Comparison of ENCODE assay signal across 43 cellular contexts in the genomic region with DNA sequence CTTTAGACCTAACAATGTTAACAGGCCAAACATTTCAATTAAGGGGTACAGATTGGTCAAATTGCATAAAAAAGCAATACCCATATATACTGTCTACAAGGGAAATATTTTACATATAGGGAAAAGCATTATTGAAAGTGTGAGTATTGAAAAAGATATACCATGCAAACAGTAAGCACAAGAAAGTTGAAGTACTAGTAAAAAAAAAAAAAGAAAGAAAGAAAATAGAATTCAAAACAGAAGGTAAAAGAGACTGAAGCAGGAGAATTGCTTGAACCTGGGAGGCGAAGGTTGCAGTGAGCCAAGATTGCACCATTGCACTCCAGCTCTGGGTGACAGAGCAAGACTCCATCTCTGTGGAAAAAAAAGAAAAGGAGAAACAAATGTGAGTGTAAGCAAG. TPM values are rescaled to one million over a fixed set of nuclear protein-coding genes. Genes with fewer than 3 reads are reported as not detected.
"Had no signal": no experiment of that assay in that cellular context is flagged by ENCODE, and none has a peak within 500 bp of the region (broad histone marks: within the 10 kb centered on the region; RNA-seq: fewer than 3 reads in every experiment).

No MANE protein-coding gene starts in this region.

- H3K9me3 ChIP-seq: adrenal gland, ascending aorta, body of pancreas had no signal

- H3K4me3 Mint-ChIP-seq: activated naive CD4-positive, alpha-beta T cell treated with anti-CD3 and anti-CD28 coated beads for 36 hours; activated naive CD4-positive, alpha-beta T cell treated with anti-CD3 and anti-CD28 coated beads, Interleukin-2, amount 10 ng/mL, durations not matched to agents 7 days and 5 days; activated naive CD4-positive, alpha-beta T cell treated with anti-CD3 and anti-CD28 coated beads, Interleukin-2, amount 50 U/mL, for 24 hours; activated naive CD8-positive, alpha-beta T cell; activated naive CD8-positive, alpha-beta T cell treated with anti-CD3 and anti-CD28 coated beads for 36 hours; activated naive CD8-positive, alpha-beta T cell treated with anti-CD3 and anti-CD28 coated beads, Interleukin-2, amount 10 ng/mL, durations not matched to agents 7 days and 5 days; activated naive CD8-positive, alpha-beta T cell treated with anti-CD3 and anti-CD28 coated beads, Interleukin-2, amount 50 U/mL, for 24 hours; activated T-cell treated with anti-CD3 and anti-CD28 coated beads, Interleukin-2, amount 50 U/mL, for 24 hours; activated T-cell treated with anti-CD3 and anti-CD28 coated beads, Interleukin-2, amount 50 U/mL, for 4 hours; activated T-cell treated with anti-CD3 and anti-CD28 coated beads, Interleukin-2, amount 50 U/mL, for 72 hours; activated T-helper 1 cell treated with anti-CD3 and anti-CD28 coated beads, Interleukin-12 subunit alpha, Interleukin-12 subunit beta, Interleukin-2, Interleukin-4 antibody, amounts not matched to agents 30 ng/mL and 10 ng/mL and 1 ng/mL, durations not matched to agents 14 hours and 24 hours and 36 hours; activated T-helper 17 cell treated with anti-CD3 and anti-CD28 coated beads, Interleukin-2, amount 50 U/mL, for 72 hours; brain; central memory CD8-positive, alpha-beta T cell had no signal

- H3K4me1 Mint-ChIP-seq: activated naive CD4-positive, alpha-beta T cell treated with anti-CD3 and anti-CD28 coated beads, Interleukin-2, amount 10 ng/mL, durations not matched to agents 7 days and 5 days; activated naive CD4-positive, alpha-beta T cell treated with anti-CD3 and anti-CD28 coated beads, Interleukin-2, amount 50 U/mL, for 24 hours; activated naive CD8-positive, alpha-beta T cell treated with anti-CD3 and anti-CD28 coated beads for 36 hours; activated naive CD8-positive, alpha-beta T cell treated with anti-CD3 and anti-CD28 coated beads, Interleukin-2, amount 10 ng/mL, durations not matched to agents 7 days and 5 days; activated naive CD8-positive, alpha-beta T cell treated with anti-CD3 and anti-CD28 coated beads, Interleukin-2, amount 50 U/mL, for 24 hours; activated T-helper 17 cell treated with anti-CD3 and anti-CD28 coated beads, Interleukin-2, amount 50 U/mL, for 72 hours; brain; central memory CD8-positive, alpha-beta T cell had no signal

- H3K4me1 ChIP-seq: adrenal gland, ascending aorta, body of pancreas, breast epithelium had no signal

- H3K4me3 ChIP-seq: adrenal gland, ascending aorta, body of pancreas, breast epithelium, cardiac muscle cell had no signal

- H3K27ac ChIP-seq: adrenal gland, ascending aorta, body of pancreas, brain microvascular endothelial cell, breast epithelium, cardiac muscle cell had no signal

- H3K36me3 Mint-ChIP-seq: activated naive CD4-positive, alpha-beta T cell treated with anti-CD3 and anti-CD28 coated beads, Interleukin-2, amount 10 ng/mL, durations not matched to agents 7 days and 5 days; activated naive CD4-positive, alpha-beta T cell treated with anti-CD3 and anti-CD28 coated beads, Interleukin-2, amount 50 U/mL, for 72 hours; activated naive CD8-positive, alpha-beta T cell; activated naive CD8-positive, alpha-beta T cell treated with anti-CD3 and anti-CD28 coated beads for 36 hours; activated naive CD8-positive, alpha-beta T cell treated with anti-CD3 and anti-CD28 coated beads, Interleukin-2, amount 10 ng/mL, durations not matched to agents 7 days and 5 days; brain had no signal

- H3K27ac Mint-ChIP-seq: activated naive CD4-positive, alpha-beta T cell treated with anti-CD3 and anti-CD28 coated beads for 36 hours; activated naive CD4-positive, alpha-beta T cell treated with anti-CD3 and anti-CD28 coated beads, Interleukin-2, amount 10 ng/mL, durations not matched to agents 7 days and 5 days; activated naive CD4-positive, alpha-beta T cell treated with anti-CD3 and anti-CD28 coated beads, Interleukin-2, amount 50 U/mL, for 24 hours; activated naive CD4-positive, alpha-beta T cell treated with anti-CD3 and anti-CD28 coated beads, Interleukin-2, amount 50 U/mL, for 72 hours; activated naive CD8-positive, alpha-beta T cell; activated naive CD8-positive, alpha-beta T cell treated with anti-CD3 and anti-CD28 coated beads for 36 hours; activated naive CD8-positive, alpha-beta T cell treated with anti-CD3 and anti-CD28 coated beads, Interleukin-2, amount 10 ng/mL, durations not matched to agents 7 days and 5 days; activated naive CD8-positive, alpha-beta T cell treated with anti-CD3 and anti-CD28 coated beads, Interleukin-2, amount 50 U/mL, for 24 hours; activated T-cell treated with anti-CD3 and anti-CD28 coated beads, Interleukin-2, amount 50 U/mL, for 24 hours; activated T-cell treated with anti-CD3 and anti-CD28 coated beads, Interleukin-2, amount 50 U/mL, for 72 hours; activated T-helper 1 cell treated with anti-CD3 and anti-CD28 coated beads, Interleukin-12 subunit alpha, Interleukin-12 subunit beta, Interleukin-2, Interleukin-4 antibody, amounts not matched to agents 30 ng/mL and 10 ng/mL and 1 ng/mL, durations not matched to agents 14 hours and 24 hours and 36 hours; activated T-helper 17 cell treated with anti-CD3 and anti-CD28 coated beads, Interleukin-2, amount 50 U/mL, for 72 hours; activated T-helper 2 cell treated with anti-CD3 and anti-CD28 coated beads, Interferon-gamma antibody, Interleukin-2, Interleukin-4, amounts not matched to agents 10 μg/mL and 5 μg/mL and 100 μg/mL, durations not matched to agents 14 hours and 24 hours and 36 hours; brain had no signal

- H3K36me3 ChIP-seq: adrenal gland, ascending aorta, brain microvascular endothelial cell, breast epithelium, cardiac muscle cell had no signal

- H3K27me3 ChIP-seq: adrenal gland, ascending aorta, body of pancreas, brain microvascular endothelial cell, cardiac muscle cell had no signal

- H3K27me3 Mint-ChIP-seq: activated naive CD4-positive, alpha-beta T cell treated with anti-CD3 and anti-CD28 coated beads, Interleukin-2, amount 50 U/mL, for 24 hours; activated naive CD8-positive, alpha-beta T cell treated with anti-CD3 and anti-CD28 coated beads for 36 hours; activated naive CD8-positive, alpha-beta T cell treated with anti-CD3 and anti-CD28 coated beads, Interleukin-2, amount 10 ng/mL, durations not matched to agents 7 days and 5 days; activated naive CD8-positive, alpha-beta T cell treated with anti-CD3 and anti-CD28 coated beads, Interleukin-2, amount 50 U/mL, for 24 hours; activated T-cell treated with anti-CD3 and anti-CD28 coated beads, Interleukin-2, amount 50 U/mL, for 24 hours had no signal

- H3K9me3 Mint-ChIP-seq: activated naive CD4-positive, alpha-beta T cell treated with anti-CD3 and anti-CD28 coated beads for 36 hours; activated naive CD4-positive, alpha-beta T cell treated with anti-CD3 and anti-CD28 coated beads, Interleukin-2, amount 50 U/mL, for 24 hours; activated naive CD4-positive, alpha-beta T cell treated with anti-CD3 and anti-CD28 coated beads, Interleukin-2, amount 50 U/mL, for 72 hours; activated naive CD8-positive, alpha-beta T cell treated with anti-CD3 and anti-CD28 coated beads for 36 hours; activated naive CD8-positive, alpha-beta T cell treated with anti-CD3 and anti-CD28 coated beads, Interleukin-2, amount 10 ng/mL, durations not matched to agents 7 days and 5 days; activated naive CD8-positive, alpha-beta T cell treated with anti-CD3 and anti-CD28 coated beads, Interleukin-2, amount 50 U/mL, for 24 hours; activated T-cell treated with anti-CD3 and anti-CD28 coated beads, Interleukin-2, amount 50 U/mL, for 24 hours; activated T-cell treated with anti-CD3 and anti-CD28 coated beads, Interleukin-2, amount 50 U/mL, for 4 hours; activated T-cell treated with anti-CD3 and anti-CD28 coated beads, Interleukin-2, amount 50 U/mL, for 72 hours; activated T-helper 1 cell treated with anti-CD3 and anti-CD28 coated beads, Interleukin-12 subunit alpha, Interleukin-12 subunit beta, Interleukin-2, Interleukin-4 antibody, amounts not matched to agents 30 ng/mL and 10 ng/mL and 1 ng/mL, durations not matched to agents 14 hours and 24 hours and 36 hours; activated T-helper 17 cell treated with anti-CD3 and anti-CD28 coated beads, Interleukin-2, amount 50 U/mL, for 72 hours; activated T-helper 2 cell treated with anti-CD3 and anti-CD28 coated beads, Interferon-gamma antibody, Interleukin-2, Interleukin-4, amounts not matched to agents 10 μg/mL and 5 μg/mL and 100 μg/mL, durations not matched to agents 14 hours and 24 hours and 36 hours; central memory CD8-positive, alpha-beta T cell had no signal

- DNase-seq: activated effector memory CD4-positive, alpha-beta T cell treated with anti-CD3 and anti-CD28 coated beads, Interleukin-2, amount 50 U/mL, for 16 hours; activated effector memory CD4-positive, alpha-beta T cell treated with Interleukin-2 at 50 U/mL for 16 hours; activated gamma-delta T cell; activated gamma-delta T cell treated with Interleukin-2 at 50 U/mL for 16 hours; activated naive CD4-positive, alpha-beta T cell; activated naive CD4-positive, alpha-beta T cell treated with anti-CD3 and anti-CD28 coated beads for 36 hours; activated naive CD4-positive, alpha-beta T cell treated with anti-CD3 and anti-CD28 coated beads, Interleukin-2, amount 10 ng/mL, durations not matched to agents 7 days and 5 days; activated naive CD4-positive, alpha-beta T cell treated with anti-CD3 and anti-CD28 coated beads, Interleukin-2, amount 50 U/mL, for 16 hours; activated naive CD4-positive, alpha-beta T cell treated with Interleukin-2 at 50 U/mL for 16 hours; activated naive CD8-positive, alpha-beta T cell treated with anti-CD3 and anti-CD28 coated beads for 36 hours; activated naive CD8-positive, alpha-beta T cell treated with anti-CD3 and anti-CD28 coated beads, Interleukin-2, amount 10 ng/mL, durations not matched to agents 7 days and 5 days; activated naive CD8-positive, alpha-beta T cell treated with anti-CD3 and anti-CD28 coated beads, Interleukin-2, amount 50 U/mL, for 24 hours; activated T-cell treated with anti-CD3 and anti-CD28 coated beads, Interleukin-2, amount 50 U/mL, for 1 hour; activated T-cell treated with anti-CD3 and anti-CD28 coated beads, Interleukin-2, amount 50 U/mL, for 24 hours; activated T-cell treated with anti-CD3 and anti-CD28 coated beads, Interleukin-2, amount 50 U/mL, for 4 hours; activated T-cell treated with anti-CD3 and anti-CD28 coated beads, Interleukin-2, amount 50 U/mL, for 48 hours; activated T-cell treated with anti-CD3 and anti-CD28 coated beads, Interleukin-2, amount 50 U/mL, for 72 hours; adrenal gland; amniotic stem cell; amygdala; anterior cingulate cortex; aorta; body of pancreas; brain microvascular endothelial cell; caudate nucleus; central memory CD4-positive, alpha-beta T cell; cerebellar nuclear complex had no signal

RNA-seq across cellular contexts. Expression of a gene that starts 5.3 kb away (rescaled TPM):
- total RNA-seq: activated naive CD4-positive, alpha-beta T cell treated with anti-CD3 and anti-CD28 coated beads for 36 hours; activated naive CD4-positive, alpha-beta T cell treated with anti-CD3 and anti-CD28 coated beads, Interleukin-2, amount 50 U/mL, for 72 hours; activated naive CD8-positive, alpha-beta T cell treated with anti-CD3 and anti-CD28 coated beads for 36 hours; activated naive CD8-positive, alpha-beta T cell treated with anti-CD3 and anti-CD28 coated beads, Interleukin-2, amount 10 ng/mL, durations not matched to agents 7 days and 5 days; activated T-cell treated with anti-CD3 and anti-CD28 coated beads, Interleukin-2, amount 50 U/mL, for 4 hours; activated T-cell treated with anti-CD3 and anti-CD28 coated beads, Interleukin-2, amount 50 U/mL, for 72 hours; activated T-helper 1 cell treated with anti-CD3 and anti-CD28 coated beads, Interleukin-12 subunit alpha, Interleukin-12 subunit beta, Interleukin-2, Interleukin-4 antibody, amounts not matched to agents 30 ng/mL and 10 ng/mL and 1 ng/mL, durations not matched to agents 14 hours and 24 hours and 36 hours; activated T-helper 17 cell treated with anti-CD3 and anti-CD28 coated beads, Interleukin-2, amount 50 U/mL, for 72 hours; activated T-helper 2 cell treated with anti-CD3 and anti-CD28 coated beads, Interferon-gamma antibody, Interleukin-2, Interleukin-4, amounts not matched to agents 10 μg/mL and 5 μg/mL and 100 μg/mL, durations not matched to agents 14 hours and 24 hours and 36 hours; adrenal gland; aorta; ascending aorta; astrocyte; body of pancreas; breast epithelium; bronchial epithelial cell; cardiac muscle cell; cardiac septum; cerebellum; chondrocyte had no signal

RNA-seq across cellular contexts. Expression of a gene that starts 55.9 kb away (rescaled TPM):
- total RNA-seq: activated naive CD4-positive, alpha-beta T cell treated with anti-CD3 and anti-CD28 coated beads for 36 hours; activated naive CD4-positive, alpha-beta T cell treated with anti-CD3 and anti-CD28 coated beads, Interleukin-2, amount 50 U/mL, for 72 hours; activated naive CD8-positive, alpha-beta T cell treated with anti-CD3 and anti-CD28 coated beads for 36 hours; activated naive CD8-positive, alpha-beta T cell treated with anti-CD3 and anti-CD28 coated beads, Interleukin-2, amount 10 ng/mL, durations not matched to agents 7 days and 5 days; activated T-cell treated with anti-CD3 and anti-CD28 coated beads, Interleukin-2, amount 50 U/mL, for 4 hours; activated T-cell treated with anti-CD3 and anti-CD28 coated beads, Interleukin-2, amount 50 U/mL, for 72 hours; activated T-helper 1 cell treated with anti-CD3 and anti-CD28 coated beads, Interleukin-12 subunit alpha, Interleukin-12 subunit beta, Interleukin-2, Interleukin-4 antibody, amounts not matched to agents 30 ng/mL and 10 ng/mL and 1 ng/mL, durations not matched to agents 14 hours and 24 hours and 36 hours; activated T-helper 17 cell treated with anti-CD3 and anti-CD28 coated beads, Interleukin-2, amount 50 U/mL, for 72 hours; activated T-helper 2 cell treated with anti-CD3 and anti-CD28 coated beads, Interferon-gamma antibody, Interleukin-2, Interleukin-4, amounts not matched to agents 10 μg/mL and 5 μg/mL and 100 μg/mL, durations not matched to agents 14 hours and 24 hours and 36 hours; ascending aorta; astrocyte; cardiac muscle cell; chondrocyte had no signal

RNA-seq across cellular contexts. Expression of a gene that starts 56.0 kb away (rescaled TPM):
- total RNA-seq: ascending aorta, cardiac septum, cerebellum had no signal
